In the genomic region with DNA sequence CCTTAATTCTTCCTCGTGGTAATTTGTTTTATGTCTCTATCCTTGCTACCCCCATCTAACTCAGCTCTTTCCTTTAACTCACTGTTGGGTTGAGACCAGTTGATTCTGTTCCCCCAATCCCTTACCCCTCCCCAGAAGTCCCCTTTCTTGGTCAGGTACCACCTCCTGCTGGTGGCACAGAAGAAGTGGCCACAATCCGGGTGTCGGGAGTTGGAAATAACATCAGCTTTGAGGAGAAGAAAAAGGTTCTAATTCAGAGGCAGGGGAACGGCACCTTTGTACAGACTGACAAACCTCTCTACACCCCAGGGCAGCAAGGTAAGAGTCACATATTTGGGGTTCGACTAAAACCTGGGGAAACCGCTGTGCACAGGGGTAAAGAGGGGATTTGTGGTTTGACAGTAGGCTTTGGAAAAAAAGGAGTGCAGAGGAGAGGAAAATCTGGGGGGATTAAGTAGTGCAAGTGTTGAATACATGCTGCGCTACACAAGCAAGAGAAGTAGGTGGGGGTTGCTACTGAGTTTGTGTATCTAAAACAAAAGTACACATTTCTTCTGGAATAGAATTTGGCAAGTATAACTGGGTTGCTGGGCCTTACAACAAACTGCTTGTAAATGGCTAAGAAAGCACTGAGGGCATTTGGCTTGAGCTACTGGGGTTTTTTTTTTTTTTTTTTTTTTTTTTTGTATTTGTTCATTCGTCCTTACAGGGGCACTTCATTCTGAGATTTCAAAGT, we compare ENCODE assay signal across 9 cellular contexts. TPM values are rescaled to one million over a fixed set of nuclear protein-coding genes. Genes with fewer than 3 reads are reported as not detected.
DNase-seq lines count a peak whose midpoint lies in the region; ATAC-seq and TF ChIP-seq lines count a peak whose summit lies in the region.
"Had no signal": no experiment of that assay in that cellular context is flagged by ENCODE, and none has a peak within 500 bp of the region (broad histone marks: within the 10 kb centered on the region; RNA-seq: fewer than 3 reads in every experiment).

No MANE protein-coding gene starts in this region.

- H3K4me3 ChIP-seq in OCI-LY1 (ENCODE audit: low read depth, low read length, poor library complexity, severe bottlenecking), result peak overlapping the region; percentile 12
- H3K4me3 ChIP-seq in fibroblast of lung (replicated peaks in 1 of 4; ENCODE audit: control extremely low read depth in 1 of 4, insufficient read depth in 1 of 4, low read depth in 3 of 4, low read length in 4 of 4), result no peak overlapping the region

- peak; percentile 98 for TF ChIP-seq CTCF in OCI-LY1 (IDR thresholded peaks at IDR 0.05; ENCODE audit: low read length)
- TF ChIP-seq CTCF in fibroblast of lung (conservative IDR thresholded peaks at IDR 0.05 in 1 of 2, IDR thresholded peaks at IDR 0.05 in 1 of 2; ENCODE audit: low read depth in 1 of 2, low read length in 2 of 2), result peak; percentile 53 to 77
- TF ChIP-seq CTCF in omental fat pad (IDR thresholded peaks at IDR 0.05), result peak in 1 of 3 donors; percentile 21

- H3K27ac ChIP-seq in OCI-LY1 (ENCODE audit: low read depth, low read length, poor library complexity, severe bottlenecking) (peak overlapping the region; percentile 65), fibroblast of lung (ENCODE audit: insufficient read depth, low read length) (no peak overlapping the region)

- in situ Hi-C loops in G401 (cut with HindIII; ENCODE audit: low sequenced_read_pairs), result no loop called here

- H2AFZ ChIP-seq in OCI-LY1 (ENCODE audit: low read length) (peak overlapping the region; percentile 43), fibroblast of lung (ENCODE audit: low read length) (no peak overlapping the region)

- H3K27me3 ChIP-seq in OCI-LY1 (ENCODE audit: insufficient read depth, low read length), result no peaks in the 10 kb centered on the region
- no peaks in the 10 kb centered on the region for H3K27me3 ChIP-seq in fibroblast of lung (ENCODE audit: control insufficient read depth, insufficient read depth, low read length)

- no peaks in the 10 kb centered on the region for H3K36me3 ChIP-seq in OCI-LY1 (ENCODE audit: insufficient read depth, low read length)
- no peaks in the 10 kb centered on the region for H3K36me3 ChIP-seq in fibroblast of lung (ENCODE audit: control insufficient read depth, insufficient read depth, low read length)

- H3K9ac ChIP-seq in OCI-LY1 (ENCODE audit: low read length) (peak overlapping the region; percentile 31; the same call in 1 of the 2 replicates), fibroblast of lung (ENCODE audit: insufficient read depth, low read length) (no peak overlapping the region)

- H3K4me1 ChIP-seq in OCI-LY1 (ENCODE audit: insufficient read depth, low read length, severe bottlenecking) (peaks cover 33% of the 10 kb centered on the region), fibroblast of lung (ENCODE audit: control insufficient read depth, extremely low read depth, insufficient read depth, low read length) (no peaks in the 10 kb centered on the region)

- H3F3A ChIP-seq in OCI-LY1 (ENCODE audit: insufficient read depth, low read length), result no peaks in the 10 kb centered on the region

- 0 out of 2 replicates have a peak, but pooled peaks cover 3% of the 10 kb centered on the region for H3K9me3 ChIP-seq in OCI-LY1 (ENCODE audit: low read length)
- no peaks in the 10 kb centered on the region for H3K9me3 ChIP-seq in fibroblast of lung (ENCODE audit: control insufficient read depth, insufficient read depth, low read depth, low read length)

- H3K79me2 ChIP-seq in OCI-LY1 (ENCODE audit: insufficient read depth, low read length) (no peaks in the 10 kb centered on the region), fibroblast of lung (ENCODE audit: control insufficient read depth, insufficient read depth, low read length) (no peaks in the 10 kb centered on the region)

- ATAC-seq in omental fat pad (ENCODE audit: low FRiP score) (no peak), GM19463 (IDR thresholded peaks at IDR 0.05; ENCODE audit: unreplicated experiment) (no peak), GM18858 (IDR thresholded peaks at IDR 0.05; ENCODE audit: unreplicated experiment) (no peak)

- DNase-seq in G401 (ENCODE audit: low spot score) (peak; percentile 36), fibroblast of lung (ENCODE audit: low read depth in 2 of 2) (peak; percentile 19 to 33), pons (ENCODE audit: low spot score) (peak; percentile 48), omental fat pad (ENCODE audit: low spot score) (no peak), GM03348 (ENCODE audit: low spot score) (no peak)

- H3K4me2 ChIP-seq in OCI-LY1 (ENCODE audit: low read length), result peak overlapping the region; percentile 38
- no peak overlapping the region for H3K4me2 ChIP-seq in fibroblast of lung (ENCODE audit: extremely low read depth, insufficient read depth, low read length)

- H3K9me2 ChIP-seq in OCI-LY1 (ENCODE audit: low read depth, low read length), result no peaks in the 10 kb centered on the region

- H4K20me1 ChIP-seq in OCI-LY1 (ENCODE audit: insufficient read depth, low read length) (no peaks in the 10 kb centered on the region), fibroblast of lung (ENCODE audit: control insufficient read depth, extremely low read depth, insufficient read depth, low read length) (no peaks in the 10 kb centered on the region)

RNA-seq across cellular contexts. Expression of a gene that starts 1.3 kb away (rescaled TPM):
- not detected in 2 replicates for total RNA-seq in G401 (2014; rRNA removed; shearing (Covaris generic))
- total RNA-seq in fibroblast of lung, result not detected in 2 replicates
- not detected in 2 replicates for polyA plus RNA-seq in fibroblast of lung
- not detected in 2 replicates for polyA plus RNA-seq in fibroblast of lung (2012)
- not detected in 2 replicates for polyA minus RNA-seq in fibroblast of lung (ENCODE audit: low replicate concordance)
- total RNA-seq in omental fat pad, result not detected
- total RNA-seq: subcutaneous adipose tissue had no signal

Comparison
In these comparisons a context has a peak if more than half of its experiments do, and no peak if none do; other contexts are left out.
1. DNase-seq: peak in G401 (single experiment), fibroblast of lung (2 of 2) and pons (single experiment); none in omental fat pad (single experiment) and GM03348 (single experiment).